In the genomic region with DNA sequence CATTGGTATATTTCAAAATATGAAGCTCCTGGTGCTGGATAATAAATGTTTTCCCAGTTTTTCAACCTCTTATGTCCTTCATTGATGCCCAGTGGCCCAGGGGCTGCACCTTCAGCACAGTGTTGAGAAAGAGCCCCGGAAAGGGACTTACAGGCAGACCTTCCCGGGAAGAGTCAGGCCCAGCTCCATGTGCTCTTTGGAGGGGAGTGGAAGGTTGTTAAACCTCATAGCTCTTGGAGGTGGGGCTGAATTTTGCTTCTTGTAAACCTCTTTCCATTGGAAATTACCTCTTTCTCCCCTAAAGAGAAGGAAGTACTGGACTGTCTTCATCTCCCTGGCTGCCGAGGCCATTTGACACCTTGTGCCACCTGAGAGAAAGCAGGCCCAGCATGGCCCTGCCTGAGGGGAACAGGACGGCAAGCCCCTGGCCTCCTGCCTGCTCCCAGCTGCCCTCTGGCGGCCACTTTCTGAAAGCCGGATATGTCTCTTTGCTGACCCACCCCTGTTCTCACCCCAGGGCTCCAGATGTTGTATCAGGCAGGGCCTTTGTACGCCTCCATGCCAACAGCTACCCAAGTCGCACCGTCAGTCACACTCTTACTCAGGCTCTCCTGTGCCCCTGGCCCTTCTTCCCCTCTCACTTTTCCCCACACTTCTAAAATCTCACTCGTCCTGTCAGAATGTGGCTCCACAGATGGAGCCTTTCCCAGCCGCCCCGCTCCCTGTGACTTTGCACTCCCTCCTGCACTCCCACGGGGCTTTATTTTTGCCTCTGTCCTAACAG, we compare ENCODE assay signal across 9 cellular contexts. TPM values are rescaled to one million over a fixed set of nuclear protein-coding genes. Genes with fewer than 3 reads are reported as not detected.
DNase-seq lines count a peak whose midpoint lies in the region; ATAC-seq, FAIRE-seq and TF ChIP-seq lines count a peak whose summit lies in the region.
"Had no signal": no experiment of that assay in that cellular context is flagged by ENCODE, and none has a peak within 500 bp of the region (broad histone marks: within the 10 kb centered on the region; RNA-seq: fewer than 3 reads in every experiment).

No MANE protein-coding gene starts in this region.

- H2AFZ ChIP-seq in parathyroid adenoma = peak overlapping the region; percentile 65

- in situ Hi-C loops in transverse colon (cut with MboI; ENCODE audit: low pct_ligation_motif_present in 1 of 4, low pct_unique_long_range_greater_than_20kb in 1 of 4, low sequenced_read_pairs in 3 of 4) = loop anchor here in 3 of 4 donors (10.0 to 25.0 kb wide), 2 partner anchors 121 to 123 kb away; no protein-coding TSS in a partner anchor

- no peak overlapping the region for H3K4me2 ChIP-seq in parathyroid adenoma (ENCODE audit: low read length)

- peaks cover 5% of the 10 kb centered on the region for H3K79me2 ChIP-seq in parathyroid adenoma

- no peak overlapping the region for H3K9ac ChIP-seq in parathyroid adenoma

- no peak for TF ChIP-seq POLR2A in transverse colon (IDR thresholded peaks at IDR 0.05)

- WGBS in transverse colon (ENCODE audit: low coverage in 1 of 2), 2 donors = 38 to 52% methylated on average over 6 to 13 of the region's 13 CpGs

- H3K4me3 ChIP-seq in parathyroid adenoma (ENCODE audit: low read depth, low read length) (no peak overlapping the region), transverse colon (no peak overlapping the region)

- H3K27me3 ChIP-seq in parathyroid adenoma (ENCODE audit: control insufficient read depth, insufficient read depth, low read length) = no peaks in the 10 kb centered on the region
- H3K27me3 ChIP-seq in transverse colon = no peaks in the 10 kb centered on the region

- no peak for FAIRE-seq in D721Med (lab: Jason Lieb, UNC)
- FAIRE-seq: frontal cortex had no signal

- H3K9me3 ChIP-seq in parathyroid adenoma (ENCODE audit: control insufficient read depth, low read length) = no peaks in the 10 kb centered on the region
- no peaks in the 10 kb centered on the region for H3K9me3 ChIP-seq in transverse colon

- intact Hi-C loops in transverse colon (cut with DNase I; ENCODE audit: low total_unique reads) = loop anchor here (1.0 to 5.0 kb wide), 3 partner anchors 56 to 121 kb away; no protein-coding TSS in a partner anchor

- peak; percentile 78 for TF ChIP-seq CTCF in D721Med (IDR thresholded peaks at IDR 0.05; ENCODE audit: insufficient read depth, missing control alignments)
- TF ChIP-seq CTCF in parathyroid adenoma (IDR thresholded peaks at IDR 0.05) = peak; percentile 81
- peak; percentile 81 to 86 (median 85) for TF ChIP-seq CTCF in transverse colon (IDR thresholded peaks at IDR 0.05)

- H3K36me3 ChIP-seq in parathyroid adenoma (ENCODE audit: control insufficient read depth, insufficient read depth, low read length) (no peaks in the 10 kb centered on the region), transverse colon (no peaks in the 10 kb centered on the region)

- peaks cover 10% of the 10 kb centered on the region for H3K4me1 ChIP-seq in parathyroid adenoma
- H3K4me1 ChIP-seq in transverse colon = peaks cover 13 to 47% (median 28%) of the 10 kb centered on the region in 4 donors

- peak; percentile 74 for DNase-seq in D721Med (ENCODE audit: insufficient read length, low spot score)
- peak; percentile 54 to 76 for DNase-seq in Kasumi-1 (lab: John Stamatoyannopoulos, UW)
- DNase-seq in SHP77 (lab: John Stamatoyannopoulos, UW) = peak; percentile 42 to 54
- peak; percentile 91 for DNase-seq in activated gamma-delta T cell treated with Interleukin-2 at 50 U/mL for 16 hours
- DNase-seq in germinal center (ENCODE audit: low spot score) = peak; percentile 81
- DNase-seq in transverse colon = peak; percentile 89

- peak overlapping the region; percentile 9 for H3K27ac ChIP-seq in parathyroid adenoma
- no peak overlapping the region for H3K27ac ChIP-seq in transverse colon

- ATAC-seq in GM21576 (IDR thresholded peaks at IDR 0.05; ENCODE audit: unreplicated experiment) = peak; percentile 68

- TF ChIP-seq EP300 in transverse colon (IDR thresholded peaks at IDR 0.05; ENCODE audit: low read depth) = no peak

RNA-seq across cellular contexts. Expression of a gene that starts 43.0 kb away (rescaled TPM):
- total RNA-seq in transverse colon = 10 to 100 TPM; 22.8 to 86.4 (median 45.2) TPM

RNA-seq across cellular contexts. Expression of a gene that starts 51.2 kb away (rescaled TPM):
- total RNA-seq in transverse colon = 10 to 100 TPM in 3 of 4 donors, 1 to 10 TPM in 1; 4.9 to 33.2 (median 23.7) TPM
